8 cellular contexts compared by ENCODE assay signal in genomic region chr1:147504801-147505303, GRCh38. TPM values are rescaled to one million over a fixed set of nuclear protein-coding genes. Genes with fewer than 3 reads are reported as not detected.
A peak's percentile ranks its signal among the peaks of the same experiment; 100 is the strongest.
DNase-seq lines count a peak whose midpoint lies in the region; ATAC-seq and TF ChIP-seq lines count a peak whose summit lies in the region.

No MANE protein-coding gene starts in this region.

- no peaks in the 10 kb centered on the region for H3K27me3 ChIP-seq in BE2C
- no peaks in the 10 kb centered on the region for H3K27me3 ChIP-seq in aorta (ENCODE audit: control insufficient read depth in 1 of 2, insufficient read depth in 2 of 2, low read length in 1 of 2)

- H3K36me3 Mint-ChIP-seq in chondrocyte (ENCODE audit: low read depth): no peaks in the 10 kb centered on the region
- no peaks in the 10 kb centered on the region for H3K36me3 Mint-ChIP-seq in mesothelial cell of epicardium

- H3K9me3 Mint-ChIP-seq in chondrocyte (ENCODE audit: low read depth) (no peaks in the 10 kb centered on the region), mesothelial cell of epicardium (no peaks in the 10 kb centered on the region)

- no peak overlapping the region for H3K27ac ChIP-seq in aorta (ENCODE audit: low read depth in 1 of 2, low read length in 2 of 2)

- H3K27me3 Mint-ChIP-seq in chondrocyte (ENCODE audit: low read depth) (no peaks in the 10 kb centered on the region), mesothelial cell of epicardium (ENCODE audit: low read depth) (no peaks in the 10 kb centered on the region)

- intact Hi-C loops in aorta (cut with DNase I): no loop called here

- H3K4me1 Mint-ChIP-seq in chondrocyte (ENCODE audit: low read depth) (peaks cover 13% of the 10 kb centered on the region), mesothelial cell of epicardium (peaks cover 16% of the 10 kb centered on the region)

- H3K36me3 ChIP-seq in BE2C (no peaks in the 10 kb centered on the region), aorta (ENCODE audit: control insufficient read depth in 1 of 2, insufficient read depth in 2 of 2, low read length in 1 of 2) (no peaks in the 10 kb centered on the region)

- TF ChIP-seq CTCF in BE2C (IDR thresholded peaks at IDR 0.05; ENCODE audit: low read depth, low read length) (no peak), chondrocyte (IDR thresholded peaks at IDR 0.05) (peak; percentile 5), mesothelial cell of epicardium (IDR thresholded peaks at IDR 0.05; ENCODE audit: unreplicated experiment) (no peak)

- H3K4me3 ChIP-seq in BE2C (ENCODE audit: low read depth, low read length) (no peak overlapping the region), aorta (ENCODE audit: low read length in 2 of 2) (no peak overlapping the region)

- peak overlapping the region; percentile 69 for H3K4me3 Mint-ChIP-seq in chondrocyte (ENCODE audit: unreplicated experiment)
- H3K4me3 Mint-ChIP-seq in mesothelial cell of epicardium: peak overlapping the region; percentile 39

- peak; percentile 20 for DNase-seq in BE2C
- peak; percentile 62 for DNase-seq in NCI-H2029 (lab: John Stamatoyannopoulos, UW)
- no peak for DNase-seq in chondrocyte (ENCODE audit: low spot score)
- DNase-seq in mesothelial cell of epicardium (ENCODE audit: low spot score in 2 of 2, unreplicated experiment in 2 of 2): peak in 1 of 2 experiments; percentile 40
- no peak for DNase-seq in UCSD-AML1 (lab: John Stamatoyannopoulos, UW; ENCODE audit: unreplicated experiment)
- no peak for DNase-seq in aorta
- no peak for DNase-seq in activated naive CD4-positive, alpha-beta T cell treated with anti-CD3 and anti-CD28 coated beads, Interleukin-2, amount 50 U/mL, for 16 hours

- peaks cover 7% of the 10 kb centered on the region; the same call in 1 of the 2 replicates for H3K4me1 ChIP-seq in BE2C
- no peaks in the 10 kb centered on the region for H3K4me1 ChIP-seq in aorta (ENCODE audit: control insufficient read depth in 1 of 2, insufficient read depth in 2 of 2, low read length in 2 of 2)

- H3K9me3 ChIP-seq in BE2C: no peaks in the 10 kb centered on the region
- H3K9me3 ChIP-seq in aorta (ENCODE audit: control insufficient read depth, low read length): no peaks in the 10 kb centered on the region

- H3K27ac Mint-ChIP-seq in chondrocyte (ENCODE audit: unreplicated experiment) (peak overlapping the region; percentile 94), mesothelial cell of epicardium (peak overlapping the region; percentile 82)

- no peak for ATAC-seq in aorta (ENCODE audit: low FRiP score)
- ATAC-seq in HG03045 (IDR thresholded peaks at IDR 0.05; ENCODE audit: unreplicated experiment): no peak

- WGBS in aorta, 2 donors: 11 to 13% methylated on average over 10 of the region's 10 CpGs

RNA-seq across cellular contexts. Expression of gene BCL9, which starts 36.4 kb away (rescaled TPM):
- 15.8 TPM for polyA plus RNA-seq in BE2C (2012; ENCODE audit: insufficient read depth, insufficient read length, low read depth)
- total RNA-seq in chondrocyte: 21.8 to 31.0 TPM (median 21.9 TPM) in 3 replicates
- 63.6 to 64.2 TPM (median 63.7 TPM) in 3 replicates for total RNA-seq in mesothelial cell of epicardium
- total RNA-seq in aorta: 10 to 100 TPM; 20.5 to 28.9 TPM
- 1 to 10 TPM; 4.6 to 5.1 TPM for polyA plus RNA-seq in aorta

Comparison
In these comparisons a context has a peak if more than half of its experiments do, and no peak if none do; other contexts are left out.
1. DNase-seq: peak in BE2C (single experiment) and NCI-H2029 (single experiment); none in chondrocyte (single experiment), UCSD-AML1 (single experiment), aorta (0 of 2) and activated naive CD4-positive, alpha-beta T cell treated with anti-CD3 and anti-CD28 coated beads, Interleukin-2, amount 50 U/mL, for 16 hours (single experiment).